Comparison of ENCODE assay signal across 8 cellular contexts in genomic region chr19:55165952-55166529, GRCh38. TPM values are rescaled to one million over a fixed set of nuclear protein-coding genes. Genes with fewer than 3 reads are reported as not detected.
DNase-seq lines count a peak whose midpoint lies in the region; ATAC-seq, FAIRE-seq and TF ChIP-seq lines count a peak whose summit lies in the region.

No MANE protein-coding gene starts in this region.

- peak overlapping the region in 1 of 7 donors; percentile 47 for H3K27ac Mint-ChIP-seq in CD14-positive monocyte

- peak overlapping the region; percentile 63 for H3K4me3 ChIP-seq in choroid plexus epithelial cell (ENCODE audit: low read depth, low read length)

- H3K27me3 Mint-ChIP-seq in CD14-positive monocyte (ENCODE audit: low read depth in 3 of 3), result peaks cover 66 to 90% (median 87%) of the 10 kb centered on the region in 3 donors

- TF ChIP-seq CTCF in CD14-positive monocyte (IDR thresholded peaks at IDR 0.05) (peak; percentile 15), choroid plexus epithelial cell (conservative IDR thresholded peaks at IDR 0.05; ENCODE audit: low read depth, low read length) (peak; percentile 76)

- H3K4me1 Mint-ChIP-seq in CD14-positive monocyte, result peaks cover 12% of the 10 kb centered on the region

- H3K4me3 Mint-ChIP-seq in CD14-positive monocyte, result peak overlapping the region; percentile 60 to 92

- no peak for DNase-seq in CD14-positive monocyte (ENCODE audit: low spot score)
- DNase-seq in H54 (ENCODE audit: insufficient read length, low spot score), result peak; percentile 93
- peak; percentile 31 for DNase-seq in NCI-H2029 treated with DMSO at 0.1 percent for 48 hours (lab: John Stamatoyannopoulos, UW)
- peak; percentile 21 for DNase-seq in T-helper 9 cell
- DNase-seq in choroid plexus epithelial cell (ENCODE audit: low read depth), result peak; percentile 84
- DNase-seq in left colon, result peak; percentile 52 to 79
- DNase-seq in stimulated activated CD4-positive, alpha-beta T cell treated with anti-CD3 and anti-CD28 coated beads, Interleukin-4, amount 100 ng/mL, for 1 hour, result peak; percentile 59
- DNase-seq in activated CD4-positive, CD25-positive, alpha-beta regulatory T cell treated with anti-CD3 and anti-CD28 coated beads, Interleukin-2, amount 50 U/mL, for 72 hours, result no peak

- H3K36me3 Mint-ChIP-seq in CD14-positive monocyte, result peaks cover 6 to 9% of the 10 kb centered on the region in 2 donors

- H3K9me3 Mint-ChIP-seq in CD14-positive monocyte, result peaks cover 7 to 29% (median 11%) of the 10 kb centered on the region in 7 donors

- peak; percentile 79 for ATAC-seq in left colon

- TF ChIP-seq POLR2A in H54 (IDR thresholded peaks at IDR 0.05; ENCODE audit: low read depth, low read length), result no peak

- intact Hi-C loops in CD14-positive monocyte (cut with micrococcal nuclease), result loop anchor here in 1 of 2 donors (10.0 kb wide), 1 partner anchor 81 kb away; no protein-coding TSS in a partner anchor
- intact Hi-C loops in left colon (cut with DNase I, micrococcal nuclease), result no loop called here

- FAIRE-seq in H54 (lab: Jason Lieb, UNC), result no peak

RNA-seq across cellular contexts. Expression of gene DNAAF3, which starts 0.4 kb away (rescaled TPM):
- polyA plus RNA-seq in CD14-positive monocyte, result under 1 TPM in 1 of 2 donors, not detected in 1; 0.19 TPM
- 1 to 10 TPM in 1 of 2 donors, under 1 TPM in 1; 0.79 to 2.6 TPM for total RNA-seq in left colon

RNA-seq across cellular contexts. Expression of gene TNNI3, which starts 8.5 kb away (rescaled TPM):
- polyA plus RNA-seq in CD14-positive monocyte, result 1 to 10 TPM in 1 of 2 donors, not detected in 1; 1.2 TPM
- total RNA-seq in left colon, result 1 to 10 TPM in 1 of 2 donors, not detected in 1; 1.1 TPM

RNA-seq across cellular contexts. Expression of gene SYT5, which starts 14.0 kb away (rescaled TPM):
- not detected for polyA plus RNA-seq in CD14-positive monocyte
- total RNA-seq in left colon, result 1 to 10 TPM in 1 of 2 donors, under 1 TPM in 1; 0.64 to 1.9 TPM

RNA-seq across cellular contexts. Expression of gene TNNT1, which starts 17.0 kb away (rescaled TPM):
- polyA plus RNA-seq in CD14-positive monocyte, result 10 to 100 TPM in 1 of 2 donors, 1 to 10 TPM in 1; 9.8 to 41.9 TPM
- total RNA-seq in left colon, result under 1 TPM; 0.40 to 0.70 TPM

RNA-seq across cellular contexts. Expression of gene PTPRH, which starts 43.3 kb away (rescaled TPM):
- under 1 TPM in 1 of 2 donors, not detected in 1; 0.08 TPM for polyA plus RNA-seq in CD14-positive monocyte
- total RNA-seq in left colon, result 100 to 1,000 TPM in 1 of 2 donors, 10 to 100 TPM in 1; 95.7 to 104 TPM

Comparison
In these comparisons a context has a peak if more than half of its experiments do, and no peak if none do; other contexts are left out.
1. DNase-seq: peak in H54 (single experiment), NCI-H2029 treated with DMSO at 0.1 percent for 48 hours (single experiment), T-helper 9 cell (single experiment), choroid plexus epithelial cell (single experiment), left colon (2 of 2) and stimulated activated CD4-positive, alpha-beta T cell treated with anti-CD3 and anti-CD28 coated beads, Interleukin-4, amount 100 ng/mL, for 1 hour (single experiment); none in CD14-positive monocyte (single experiment) and activated CD4-positive, CD25-positive, alpha-beta regulatory T cell treated with anti-CD3 and anti-CD28 coated beads, Interleukin-2, amount 50 U/mL, for 72 hours (single experiment).